9 cellular contexts compared by ENCODE assay signal in the genomic region with DNA sequence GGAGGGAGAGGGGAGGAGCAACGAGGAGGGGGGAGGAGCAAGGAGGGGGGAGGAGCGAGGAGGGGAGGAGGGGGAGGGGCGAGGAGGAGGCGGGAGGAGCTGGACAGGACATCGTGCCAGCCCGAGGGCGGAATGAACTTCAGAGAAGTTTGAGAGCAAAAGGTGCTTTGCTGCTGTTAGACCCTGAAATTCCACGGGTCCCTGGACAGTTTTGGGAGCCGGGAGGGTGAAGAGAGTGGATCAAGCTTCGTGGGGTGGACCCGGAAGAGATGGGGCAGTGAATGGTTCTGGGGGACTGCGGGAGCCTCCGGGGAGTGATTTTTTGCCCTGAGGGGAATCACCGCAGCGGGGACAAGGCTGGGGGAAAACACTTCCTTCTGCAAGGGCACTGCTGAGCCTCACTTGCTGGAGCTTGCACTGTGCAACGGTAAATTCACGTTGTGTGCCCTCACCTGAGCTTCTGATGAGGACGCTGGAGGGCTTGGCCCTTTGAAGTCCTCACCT. TPM values are rescaled to one million over a fixed set of nuclear protein-coding genes. Genes with fewer than 3 reads are reported as not detected.
DNase-seq lines count a peak whose midpoint lies in the region; ATAC-seq and TF ChIP-seq lines count a peak whose summit lies in the region.
"Had no signal": no experiment of that assay in that cellular context is flagged by ENCODE, and none has a peak within 500 bp of the region (broad histone marks: within the 10 kb centered on the region; RNA-seq: fewer than 3 reads in every experiment).

No MANE protein-coding gene starts in this region.

- WGBS in thyroid gland, 2 donors: 71 to 72% methylated on average over 16 to 18 of the region's 18 CpGs

- H3K4me3 Mint-ChIP-seq in activated naive CD8-positive, alpha-beta T cell treated with anti-CD3 and anti-CD28 coated beads, Interleukin-2, amount 50 U/mL, for 24 hours: peak overlapping the region; percentile 84
- H3K4me3 Mint-ChIP-seq in memory B cell: peak overlapping the region; percentile 96

- H3K36me3 ChIP-seq in GM06990 (ENCODE audit: control insufficient read depth, insufficient read depth, low read length) (no peaks in the 10 kb centered on the region), OCI-LY7 (ENCODE audit: insufficient read depth, low read length) (no peaks in the 10 kb centered on the region), thyroid gland (no peaks in the 10 kb centered on the region)

- TSS peak; percentile 33 for BruUV-seq in OCI-LY7 (replicated peaks; lab: Mats Ljungman, UMichigan)

- peaks cover 2% of the 10 kb centered on the region for H3K36me3 Mint-ChIP-seq in activated naive CD8-positive, alpha-beta T cell treated with anti-CD3 and anti-CD28 coated beads, Interleukin-2, amount 50 U/mL, for 24 hours (ENCODE audit: low read depth)
- no peaks in the 10 kb centered on the region for H3K36me3 Mint-ChIP-seq in memory B cell

- H3K9me2 ChIP-seq in OCI-LY7 (ENCODE audit: insufficient read depth, low read length): no peaks in the 10 kb centered on the region

- H3K4me3 ChIP-seq in GM06990 (replicated peaks; ENCODE audit: low read depth, low read length): peak overlapping the region; percentile 67
- peak overlapping the region; percentile 62 for H3K4me3 ChIP-seq in OCI-LY7 (ENCODE audit: low read depth, low read length, poor library complexity, severe bottlenecking)
- no peak overlapping the region for H3K4me3 ChIP-seq in thyroid gland (replicated peaks in 1 of 3)

- H2AFZ ChIP-seq in OCI-LY7 (ENCODE audit: low read length): peak overlapping the region; percentile 17; the same call in 1 of the 2 replicates

- H3K4me2 ChIP-seq in OCI-LY7 (ENCODE audit: low read length): peak overlapping the region; percentile 75

- H3K4me1 Mint-ChIP-seq in activated naive CD8-positive, alpha-beta T cell treated with anti-CD3 and anti-CD28 coated beads, Interleukin-2, amount 50 U/mL, for 24 hours: peaks cover 47% of the 10 kb centered on the region
- peaks cover 18% of the 10 kb centered on the region for H3K4me1 Mint-ChIP-seq in memory B cell

- no peaks in the 10 kb centered on the region for H3K27me3 Mint-ChIP-seq in activated naive CD8-positive, alpha-beta T cell treated with anti-CD3 and anti-CD28 coated beads, Interleukin-2, amount 50 U/mL, for 24 hours
- no peaks in the 10 kb centered on the region for H3K27me3 Mint-ChIP-seq in memory B cell

- peak overlapping the region; percentile 92 for H3K27ac ChIP-seq in OCI-LY7 (ENCODE audit: low read depth, low read length, poor library complexity, severe bottlenecking)
- peak overlapping the region in 1 of 3 donors; percentile 36 for H3K27ac ChIP-seq in thyroid gland

- H3K4me1 ChIP-seq in OCI-LY7 (ENCODE audit: insufficient read depth, low read length, poor library complexity, severe bottlenecking) (peaks cover 31% of the 10 kb centered on the region), thyroid gland (no peaks in the 10 kb centered on the region)

- H3K27me3 ChIP-seq in GM06990 (replicated peaks; ENCODE audit: control insufficient read depth, insufficient read depth, low read length) (no peaks in the 10 kb centered on the region), thyroid gland (no peaks in the 10 kb centered on the region)

- no peak for TF ChIP-seq POLR2A in thyroid gland (IDR thresholded peaks at IDR 0.05)

- ATAC-seq in activated naive CD8-positive, alpha-beta T cell treated with anti-CD3 and anti-CD28 coated beads, Interleukin-2, amount 50 U/mL, for 24 hours: peak; percentile 50
- ATAC-seq in memory B cell (ENCODE audit: low read depth): peak; percentile 27
- ATAC-seq in GM19455 (IDR thresholded peaks at IDR 0.05; ENCODE audit: unreplicated experiment): no peak

- no peaks in the 10 kb centered on the region for H3K9me3 Mint-ChIP-seq in activated naive CD8-positive, alpha-beta T cell treated with anti-CD3 and anti-CD28 coated beads, Interleukin-2, amount 50 U/mL, for 24 hours
- peaks cover 1% of the 10 kb centered on the region for H3K9me3 Mint-ChIP-seq in memory B cell

- peak; percentile 75 for DNase-seq in GM06990 (ENCODE audit: extremely low read depth, insufficient read length)
- DNase-seq in OCI-LY7 (ENCODE audit: low spot score): peak; percentile 73
- DNase-seq in activated naive CD8-positive, alpha-beta T cell treated with anti-CD3 and anti-CD28 coated beads, Interleukin-2, amount 50 U/mL, for 24 hours: peak; percentile 73
- peak; percentile 56 to 71 for DNase-seq in memory B cell (ENCODE audit: low spot score in 2 of 2)
- no peak for DNase-seq in iPS-NIHi11 (ENCODE audit: low spot score)
- DNase-seq in NCI-H2029 (lab: John Stamatoyannopoulos, UW): no peak
- DNase-seq in thyroid gland: no peak

- POLR2A ChIA-PET in OCI-LY7 (lab: Charles Lee): interaction anchor here (0.7 to 1.9 kb wide), 4 partner anchors 10 to 81 kb away, joined by 3 to 9 read pairs (median 5); no protein-coding TSS in a partner anchor

- TF ChIP-seq CTCF in GM06990 (IDR thresholded peaks at IDR 0.05; ENCODE audit: insufficient read depth, low read length, poor library complexity, severe bottlenecking): no peak
- TF ChIP-seq CTCF in OCI-LY7 (conservative IDR thresholded peaks at IDR 0.05; ENCODE audit: low read length): no peak
- no peak for TF ChIP-seq CTCF in thyroid gland (IDR thresholded peaks at IDR 0.05)

- H4K20me1 ChIP-seq in OCI-LY7 (ENCODE audit: insufficient read depth, low read length): no peaks in the 10 kb centered on the region

- intact Hi-C loops in OCI-LY7 (cut with micrococcal nuclease; ENCODE audit: unreplicated experiment): no loop called here
- intact Hi-C loops in thyroid gland (cut with DNase I): no loop called here

- H3K27ac Mint-ChIP-seq in activated naive CD8-positive, alpha-beta T cell treated with anti-CD3 and anti-CD28 coated beads, Interleukin-2, amount 50 U/mL, for 24 hours: peak overlapping the region; percentile 94
- peak overlapping the region; percentile 99 for H3K27ac Mint-ChIP-seq in memory B cell

- no peaks in the 10 kb centered on the region for H3K79me2 ChIP-seq in OCI-LY7 (ENCODE audit: insufficient read depth, low read depth, low read length)

- CTCF ChIA-PET in OCI-LY7 (lab: Charles Lee; ENCODE audit: unreplicated experiment): interaction anchor here (0.5 to 1.5 kb wide), 3 partner anchors 17 to 277 kb away, joined by 3 to 6 read pairs (median 4); no protein-coding TSS in a partner anchor

- H3K9me3 ChIP-seq in OCI-LY7 (ENCODE audit: low read length): peaks cover 7% of the 10 kb centered on the region; the same call in 1 of the 2 replicates
- H3K9me3 ChIP-seq in thyroid gland: no peaks in the 10 kb centered on the region

RNA-seq across cellular contexts. Expression of a gene that starts 10.7 kb away (rescaled TPM):
- 0.25 and 0.39 TPM in 2 replicates for total RNA-seq in OCI-LY7 (2014; rRNA removed; shearing (Covaris generic))
- total RNA-seq in OCI-LY7 (2022) (0.65 and 2.0 TPM in 2 replicates), thyroid gland (under 1 TPM; 0.13 to 0.73 (median 0.28) TPM)
- total RNA-seq: fibroblast of villous mesenchyme had no signal

RNA-seq across cellular contexts. Expression of a gene that starts 21.4 kb away (rescaled TPM):
- total RNA-seq in OCI-LY7 (2014; rRNA removed; shearing (Covaris generic)): 6.3 and 7.0 TPM in 2 replicates
- total RNA-seq in OCI-LY7 (2022) (0.93 and 1.2 TPM in 2 replicates), thyroid gland (10 to 100 TPM; 21.8 to 43.3 (median 32.7) TPM)

RNA-seq across cellular contexts. Expression of a gene that starts 30.8 kb away (rescaled TPM):
- total RNA-seq in OCI-LY7 (2014; rRNA removed; shearing (Covaris generic)): 146 and 156 TPM in 2 replicates
- total RNA-seq in OCI-LY7 (2022) (134 and 154 TPM in 2 replicates), thyroid gland (100 to 1,000 TPM in 1 of 4 donors, 10 to 100 TPM in 3; 64.7 to 111 (median 77.7) TPM)

RNA-seq across cellular contexts. Expression of a gene that starts 31.4 kb away (rescaled TPM):
- 8.5 and 10.3 TPM in 2 replicates for total RNA-seq in OCI-LY7 (2014; rRNA removed; shearing (Covaris generic))
- total RNA-seq in OCI-LY7 (2022) (18.5 and 21.0 TPM in 2 replicates), thyroid gland (10 to 100 TPM; 14.3 to 21.2 (median 17.0) TPM)

RNA-seq across cellular contexts. Expression of a gene that starts 31.8 kb away (rescaled TPM):
- total RNA-seq in OCI-LY7 (2014; rRNA removed; shearing (Covaris generic)): not detected in 2 replicates
- total RNA-seq in OCI-LY7 (2022) (not detected in 2 replicates), thyroid gland (not detected)
- total RNA-seq: fibroblast of villous mesenchyme had no signal

Comparison
In these comparisons a context has a peak if more than half of its experiments do, and no peak if none do; other contexts are left out.
1. DNase-seq: peak in GM06990 (single experiment), OCI-LY7 (single experiment), activated naive CD8-positive, alpha-beta T cell treated with anti-CD3 and anti-CD28 coated beads, Interleukin-2, amount 50 U/mL, for 24 hours (single experiment) and memory B cell (2 of 2); none in iPS-NIHi11 (single experiment), NCI-H2029 (single experiment) and thyroid gland (0 of 2).
2. H3K4me3 ChIP-seq: peak in GM06990 (single experiment) and OCI-LY7 (single experiment); none in thyroid gland (0 of 3).